23 cellular contexts compared by ENCODE assay signal in genomic region chr4:160819791-160820190, GRCh38.
DNase-seq lines count a peak whose midpoint lies in the region; ATAC-seq, FAIRE-seq and TF ChIP-seq lines count a peak whose summit lies in the region.
"Had no signal": no experiment of that assay in that cellular context is flagged by ENCODE, and none has a peak within 500 bp of the region (broad histone marks: within the 10 kb centered on the region; RNA-seq: fewer than 3 reads in every experiment).

No MANE protein-coding gene starts in this region.

- H3K27me3 ChIP-seq in PC-3 (ENCODE audit: low read length), result no peaks in the 10 kb centered on the region
- no peaks in the 10 kb centered on the region for H3K27me3 ChIP-seq in MG63
- H3K27me3 ChIP-seq: BE2C, BLaER1 had no signal

- CTCF ChIA-PET in PC-3 (lab: Charles Lee), result no interaction called here

- DNase-seq in D721Med (ENCODE audit: insufficient read length, low spot score), result no peak
- DNase-seq in ELR (ENCODE audit: low read depth), result peak; percentile 5
- DNase-seq in PC-3, result peak; percentile 52
- no peak for DNase-seq in MG63
- DNase-seq in activated CD4-positive, alpha-beta T cell treated with anti-CD3 and anti-CD28 coated beads for 48 hours, result no peak
- no peak for DNase-seq in RPMI8226
- DNase-seq: 8988T; ACHN; BE2C; C1 segment of cervical spinal cord; CD4-positive, alpha-beta memory T cell; CD4-positive, CD25-positive, alpha-beta regulatory T cell; CD8-positive, alpha-beta memory T cell; COR-L47; DMS79 treated with DMSO at 0.1 percent for 48 hours; GDM1 had no signal

- intact Hi-C loops in PC-3 (cut with micrococcal nuclease), result no loop called here

- no peaks in the 10 kb centered on the region for H3K4me1 Mint-ChIP-seq in nephron
- H3K4me1 Mint-ChIP-seq: CD14-positive monocyte; CD4-positive, alpha-beta memory T cell; CD4-positive, CD25-positive, alpha-beta regulatory T cell; CD8-positive, alpha-beta memory T cell had no signal

- peak overlapping the region; percentile 19; the same call in 1 of the 2 replicates for H3K4me2 ChIP-seq in PC-3 (ENCODE audit: low read length)
- H3K4me2 ChIP-seq: BLaER1 had no signal

- H3F3A ChIP-seq in PC-3 (ENCODE audit: low read length, unreplicated experiment), result no peaks in the 10 kb centered on the region

- H3K79me2 ChIP-seq in PC-3 (ENCODE audit: low read length), result no peaks in the 10 kb centered on the region

- ATAC-seq in PC-3, result peak; percentile 97
- ATAC-seq: GM12878 had no signal

- H3K9ac ChIP-seq in PC-3 (ENCODE audit: low read length), result no peak overlapping the region
- H3K9ac ChIP-seq: BLaER1 had no signal

- no peaks in the 10 kb centered on the region for H3K36me3 ChIP-seq in PC-3 (ENCODE audit: low read depth, low read length)
- no peaks in the 10 kb centered on the region for H3K36me3 ChIP-seq in MG63
- H3K36me3 ChIP-seq: BE2C, BLaER1 had no signal

- peak; percentile 32 for FAIRE-seq in D721Med (lab: Jason Lieb, UNC)
- FAIRE-seq: A204.1, GM12878, GM12892, GM18507 had no signal

- peak overlapping the region; percentile 29 to 61 (median 39) for H3K27ac Mint-ChIP-seq in nephron
- H3K27ac Mint-ChIP-seq: CD14-positive monocyte; CD4-positive, alpha-beta memory T cell; CD4-positive, CD25-positive, alpha-beta regulatory T cell; CD8-positive, alpha-beta memory T cell had no signal

- BruUV-seq in PC-3 (replicated peaks; lab: Mats Ljungman, UMichigan), result no TSS peak

- H3K36me3 Mint-ChIP-seq in nephron (ENCODE audit: low read depth), result no peaks in the 10 kb centered on the region
- H3K36me3 Mint-ChIP-seq: CD14-positive monocyte; CD4-positive, alpha-beta memory T cell; CD4-positive, CD25-positive, alpha-beta regulatory T cell; CD8-positive, alpha-beta memory T cell had no signal

- TF ChIP-seq CTCF in D721Med (IDR thresholded peaks at IDR 0.05; ENCODE audit: insufficient read depth, missing control alignments) (no peak), PC-3 (conservative IDR thresholded peaks at IDR 0.05; ENCODE audit: low read depth, low read length) (no peak), nephron (IDR thresholded peaks at IDR 0.05; ENCODE audit: unreplicated experiment in 3 of 3) (no peak)

- H3K4me3 Mint-ChIP-seq in nephron, result no peak overlapping the region
- H3K4me3 Mint-ChIP-seq: CD14-positive monocyte; CD4-positive, alpha-beta memory T cell; CD4-positive, CD25-positive, alpha-beta regulatory T cell; CD8-positive, alpha-beta memory T cell had no signal

- H3K9me3 ChIP-seq in PC-3 (ENCODE audit: low read length) (no peaks in the 10 kb centered on the region), MG63 (no peaks in the 10 kb centered on the region)
- H3K9me3 ChIP-seq: BE2C, BLaER1 had no signal

- H3K9me3 Mint-ChIP-seq in nephron, result peaks cover 11% of the 10 kb centered on the region

- H3K4me3 ChIP-seq in PC-3 (ENCODE audit: low read length) (no peak overlapping the region), MG63 (no peak overlapping the region)
- H3K4me3 ChIP-seq: BLaER1, GM12878 had no signal

- H3K27me3 Mint-ChIP-seq in nephron (ENCODE audit: low read depth), result no peaks in the 10 kb centered on the region
- H3K27me3 Mint-ChIP-seq: CD4-positive, alpha-beta memory T cell; CD4-positive, CD25-positive, alpha-beta regulatory T cell; CD8-positive, alpha-beta memory T cell had no signal

- peaks cover 8% of the 10 kb centered on the region for H3K4me1 ChIP-seq in PC-3 (ENCODE audit: insufficient read depth, low read length)
- H3K4me1 ChIP-seq: BE2C, BLaER1 had no signal

- H2AFZ ChIP-seq in PC-3 (ENCODE audit: low read length), result no peak overlapping the region

- no peaks in the 10 kb centered on the region for H4K20me1 ChIP-seq in PC-3 (ENCODE audit: low read length)
- H4K20me1 ChIP-seq: BLaER1 had no signal

- no peak overlapping the region for H3K27ac ChIP-seq in PC-3 (ENCODE audit: low read length)
- H3K27ac ChIP-seq: BLaER1 had no signal

- POLR2A ChIA-PET in PC-3 (lab: Charles Lee; ENCODE audit: unreplicated experiment), result no interaction called here

- H3K9me2 ChIP-seq in PC-3 (replicated peaks; ENCODE audit: low read length), result no peaks in the 10 kb centered on the region

Comparison
In these comparisons a context has a peak if more than half of its experiments do, and no peak if none do; other contexts are left out.
1. DNase-seq: peak in ELR (single experiment) and PC-3 (single experiment); none in D721Med (single experiment), MG63 (single experiment), activated CD4-positive, alpha-beta T cell treated with anti-CD3 and anti-CD28 coated beads for 48 hours (single experiment) and RPMI8226 (single experiment).